Comparison of ENCODE assay signal across 8 cellular contexts in the genomic region with DNA sequence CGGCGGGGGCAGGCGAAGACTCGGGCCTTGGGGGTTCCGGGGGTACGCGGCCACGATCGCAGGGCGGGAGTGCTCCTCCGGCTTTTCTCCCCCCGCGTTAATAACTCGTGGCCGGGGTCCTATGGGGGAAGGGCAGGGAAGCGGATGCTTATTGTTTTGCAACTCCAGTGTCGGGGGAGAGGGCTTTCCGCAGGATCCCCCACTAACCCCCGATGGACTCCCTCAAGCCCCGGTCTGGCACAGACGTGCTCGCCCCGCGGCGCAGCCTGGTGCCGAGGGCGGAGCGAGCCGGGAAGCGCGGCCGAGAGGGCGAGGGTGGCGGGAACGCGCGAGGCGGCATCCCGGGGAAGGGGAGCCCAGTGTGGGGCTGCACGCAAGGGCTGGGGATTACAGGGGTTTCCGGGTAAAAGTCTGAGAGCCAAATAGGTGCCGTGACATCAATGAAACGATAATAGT. TPM values are rescaled to one million over a fixed set of nuclear protein-coding genes. Genes with fewer than 3 reads are reported as not detected.
DNase-seq lines count a peak whose midpoint lies in the region; ATAC-seq and TF ChIP-seq lines count a peak whose summit lies in the region.

No MANE protein-coding gene starts in this region.

- peaks cover 17% of the 10 kb centered on the region for H3K4me1 ChIP-seq in DOHH2 (ENCODE audit: control insufficient read depth, low read length)
- peaks cover 0 to 19% of the 10 kb centered on the region in 2 donors for H3K4me1 ChIP-seq in right atrium auricular region

- peak overlapping the region; percentile 96 for H3K4me3 Mint-ChIP-seq in activated naive CD8-positive, alpha-beta T cell treated with anti-CD3 and anti-CD28 coated beads, Interleukin-2, amount 50 U/mL, for 24 hours

- peaks cover 58% of the 10 kb centered on the region for H3K79me2 ChIP-seq in DOHH2 (ENCODE audit: control insufficient read depth, low read length)

- in situ Hi-C loops in SK-MEL-5 (cut with HindIII; ENCODE audit: low pct_unique_long_range_greater_than_20kb, low sequenced_read_pairs) = no loop called here

- peaks cover 6% of the 10 kb centered on the region; the same call in 1 of the 2 replicates for H3F3A ChIP-seq in DOHH2 (ENCODE audit: control insufficient read depth, insufficient read depth)

- H4K20me1 ChIP-seq in DOHH2 (ENCODE audit: control insufficient read depth, insufficient read depth, low read depth, low read length) = no peaks in the 10 kb centered on the region

- no peaks in the 10 kb centered on the region for H3K9me3 ChIP-seq in DOHH2 (ENCODE audit: control insufficient read depth, insufficient read depth, low read length)
- H3K9me3 ChIP-seq in right atrium auricular region = no peaks in the 10 kb centered on the region

- DNase-seq in HT-29 (ENCODE audit: low spot score) = peak; percentile 68
- DNase-seq in SK-MEL-5 (ENCODE audit: low read depth, low spot score) = peak; percentile 48
- DNase-seq in activated naive CD8-positive, alpha-beta T cell treated with anti-CD3 and anti-CD28 coated beads, Interleukin-2, amount 50 U/mL, for 24 hours = peak; percentile 69
- DNase-seq in right atrium auricular region (ENCODE audit: low spot score) = no peak
- DNase-seq in retina = peak; percentile 86
- no peak for DNase-seq in NCI-H2107 (lab: John Stamatoyannopoulos, UW)

- H3K36me3 ChIP-seq in DOHH2 (ENCODE audit: control insufficient read depth, low read length) = no peaks in the 10 kb centered on the region
- H3K36me3 ChIP-seq in right atrium auricular region = no peaks in the 10 kb centered on the region

- H3K27me3 Mint-ChIP-seq in activated naive CD8-positive, alpha-beta T cell treated with anti-CD3 and anti-CD28 coated beads, Interleukin-2, amount 50 U/mL, for 24 hours = peaks cover 3% of the 10 kb centered on the region

- peak overlapping the region; percentile 96 for H3K27ac Mint-ChIP-seq in activated naive CD8-positive, alpha-beta T cell treated with anti-CD3 and anti-CD28 coated beads, Interleukin-2, amount 50 U/mL, for 24 hours

- peak overlapping the region; percentile 78 for H3K4me2 ChIP-seq in DOHH2 (ENCODE audit: low read length)

- peak; percentile 37 for ATAC-seq in GM21360 (IDR thresholded peaks at IDR 0.05; ENCODE audit: unreplicated experiment)
- peak; percentile 60 for ATAC-seq in activated naive CD8-positive, alpha-beta T cell treated with anti-CD3 and anti-CD28 coated beads, Interleukin-2, amount 50 U/mL, for 24 hours

- no peaks in the 10 kb centered on the region for H3K9me3 Mint-ChIP-seq in activated naive CD8-positive, alpha-beta T cell treated with anti-CD3 and anti-CD28 coated beads, Interleukin-2, amount 50 U/mL, for 24 hours

- H3K27me3 ChIP-seq in DOHH2 (ENCODE audit: control insufficient read depth, low read length) (no peaks in the 10 kb centered on the region), right atrium auricular region (no peaks in the 10 kb centered on the region)

- H3K4me3 ChIP-seq in DOHH2 (ENCODE audit: low read length) (peak overlapping the region; percentile 81), right atrium auricular region (peak overlapping the region; percentile 83 to 88)

- no peaks in the 10 kb centered on the region for H3K9me2 ChIP-seq in DOHH2 (replicated peaks; ENCODE audit: control insufficient read depth, low read length)

- peak overlapping the region; percentile 68 for H3K27ac ChIP-seq in DOHH2 (ENCODE audit: low read depth, low read length)
- H3K27ac ChIP-seq in right atrium auricular region = peak overlapping the region; percentile 90 to 97

- TF ChIP-seq CTCF in DOHH2 (IDR thresholded peaks at IDR 0.05; ENCODE audit: low read depth, low read length, poor library complexity, severe bottlenecking) = peak; percentile 11
- TF ChIP-seq CTCF in right atrium auricular region (IDR thresholded peaks at IDR 0.05) = no peak

- peaks cover 26% of the 10 kb centered on the region for H3K36me3 Mint-ChIP-seq in activated naive CD8-positive, alpha-beta T cell treated with anti-CD3 and anti-CD28 coated beads, Interleukin-2, amount 50 U/mL, for 24 hours (ENCODE audit: low read depth)

- H3K4me1 Mint-ChIP-seq in activated naive CD8-positive, alpha-beta T cell treated with anti-CD3 and anti-CD28 coated beads, Interleukin-2, amount 50 U/mL, for 24 hours = peaks cover 22% of the 10 kb centered on the region

RNA-seq across cellular contexts. Expression of gene UCK2, which starts 0.7 kb away (rescaled TPM):
- total RNA-seq in HT-29 (2014; rRNA removed; shearing (Covaris generic)) = 194 and 210 TPM in 2 replicates
- total RNA-seq in SK-MEL-5 (2014; rRNA removed; shearing (Covaris generic)) = 76.0 and 90.3 TPM in 2 replicates
- 85.9 and 94.3 TPM in 2 replicates for polyA plus RNA-seq in SK-MEL-5 (2015; cell fraction: cytosol; rRNA removed)
- polyA plus RNA-seq in SK-MEL-5 (2015; cell fraction: nucleus; rRNA removed) = 36.4 and 45.8 TPM in 2 replicates
- total RNA-seq in right atrium auricular region = 10 to 100 TPM in 1 of 2 donors, 1 to 10 TPM in 1; 8.8 to 19.3 TPM

RNA-seq across cellular contexts. Expression of gene TMCO1, which starts 59.5 kb away (rescaled TPM):
- 37.2 and 37.4 TPM in 2 replicates for total RNA-seq in HT-29 (2014; rRNA removed; shearing (Covaris generic))
- total RNA-seq in SK-MEL-5 (2014; rRNA removed; shearing (Covaris generic)) = 220 and 225 TPM in 2 replicates
- polyA plus RNA-seq in SK-MEL-5 (2015; cell fraction: cytosol; rRNA removed) = 115 and 156 TPM in 2 replicates
- 32.0 and 38.1 TPM in 2 replicates for polyA plus RNA-seq in SK-MEL-5 (2015; cell fraction: nucleus; rRNA removed)
- total RNA-seq in right atrium auricular region = 10 to 100 TPM; 48.0 to 54.3 TPM

Comparison
In these comparisons a context has a peak if more than half of its experiments do, and no peak if none do; other contexts are left out.
1. DNase-seq: peak in HT-29 (single experiment), SK-MEL-5 (single experiment), activated naive CD8-positive, alpha-beta T cell treated with anti-CD3 and anti-CD28 coated beads, Interleukin-2, amount 50 U/mL, for 24 hours (single experiment) and retina (single experiment); none in right atrium auricular region (single experiment) and NCI-H2107 (single experiment).